8 cellular contexts compared by ENCODE assay signal in the genomic region with DNA sequence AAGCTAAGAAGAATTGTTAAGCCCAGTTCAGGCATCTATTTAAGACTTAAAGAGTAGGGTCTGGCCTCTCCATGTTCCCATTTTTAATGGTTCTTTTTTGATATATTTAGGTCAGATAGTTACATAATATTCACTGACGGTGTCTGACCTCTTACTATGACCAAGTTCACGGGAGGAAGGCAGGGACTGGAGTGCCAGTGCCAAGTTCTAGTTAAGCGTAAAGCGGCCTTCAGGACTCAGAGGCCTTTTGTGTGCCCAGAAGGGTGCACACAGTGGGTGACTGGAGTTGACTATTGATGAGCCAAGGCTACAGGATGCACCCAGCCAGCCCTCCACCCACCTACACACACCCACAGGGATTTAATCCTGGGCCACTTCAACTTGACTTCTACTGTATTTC.
"Had no signal": no experiment of that assay in that cellular context is flagged by ENCODE, and none has a peak within 500 bp of the region (broad histone marks: within the 10 kb centered on the region; RNA-seq: fewer than 3 reads in every experiment).

No MANE protein-coding gene starts in this region.

- H3K9me3 ChIP-seq: HAP-1 had no signal

- H3K4me1 ChIP-seq: HAP-1 had no signal

- H3K27ac Mint-ChIP-seq: HFFc6 had no signal

- H3K9me3 Mint-ChIP-seq: GM23338, HFFc6 had no signal

- H2AFZ ChIP-seq: GM23338 had no signal

- H3K4me2 ChIP-seq: GM23338 had no signal

- DNase-seq: H7, HFFc6, IMR-90, KBM-7 had no signal

- ATAC-seq: GM23338, HCT116 had no signal

- H3K36me3 ChIP-seq: HAP-1 had no signal

- H3K27ac ChIP-seq: HL-60 had no signal

- H3K4me3 Mint-ChIP-seq: GM23338, HFFc6 had no signal

- H3K4me3 ChIP-seq: GM23338, HAP-1 had no signal
